Comparison of ENCODE assay signal across 25 cellular contexts in the genomic region with DNA sequence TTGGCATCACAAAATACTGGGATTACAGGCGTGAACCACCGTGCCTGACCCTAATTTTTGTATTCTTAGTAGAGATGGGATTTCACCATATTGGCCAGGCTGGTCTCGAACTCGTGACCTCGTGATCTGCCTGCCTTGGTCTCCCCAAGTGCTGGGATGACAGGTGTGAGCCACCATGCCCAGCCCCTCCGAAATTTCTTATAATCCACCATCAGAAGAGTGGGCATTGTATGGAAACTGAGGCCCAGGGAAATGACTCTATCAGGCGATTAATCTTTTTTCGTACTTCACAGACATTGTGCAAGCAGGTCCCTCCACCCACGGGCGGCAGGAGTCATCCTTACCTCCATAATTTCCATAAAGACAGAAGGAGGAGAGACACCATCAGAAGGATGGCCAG. TPM values are rescaled to one million over a fixed set of nuclear protein-coding genes. Genes with fewer than 3 reads are reported as not detected.
"Had no signal": no experiment of that assay in that cellular context is flagged by ENCODE, and none has a peak within 500 bp of the region (broad histone marks: within the 10 kb centered on the region; RNA-seq: fewer than 3 reads in every experiment).

No MANE protein-coding gene starts in this region.

- H3K27me3 ChIP-seq: cardiac muscle cell, left lung, SJSA1 had no signal

- H3K36me3 ChIP-seq: cardiac muscle cell, left lung, prostate gland, SJSA1, thoracic aorta, WERI-Rb-1 had no signal

- DNase-seq: activated CD8-positive, alpha-beta T cell treated with anti-CD3 and anti-CD28 coated beads for 36 hours; activated T-cell treated with anti-CD3 and anti-CD28 coated beads, Interleukin-2, amount 50 U/mL, for 72 hours; dorsolateral prefrontal cortex; foreskin melanocyte; glutamatergic neuron; hypothalamus; left lung; mammary epithelial cell; occipital lobe; right cardiac atrium; stimulated activated CD4-positive, alpha-beta T cell treated with anti-CD3 and anti-CD28 coated beads, Interleukin-15, amount 100 ng/mL, for 24 hours; stimulated activated CD4-positive, alpha-beta T cell treated with anti-CD3 and anti-CD28 coated beads, Interleukin-2, amount 100 ng/mL, for 48 hours; T-helper 2 cell; WERI-Rb-1 had no signal

- H3K36me3 Mint-ChIP-seq: activated naive CD8-positive, alpha-beta T cell had no signal

- H3K27me3 Mint-ChIP-seq: activated CD8-positive, alpha-beta T cell treated with anti-CD3 and anti-CD28 coated beads for 36 hours; activated naive CD8-positive, alpha-beta T cell had no signal

- H3K4me3 Mint-ChIP-seq: activated CD8-positive, alpha-beta T cell treated with anti-CD3 and anti-CD28 coated beads for 36 hours; activated naive CD8-positive, alpha-beta T cell; activated T-cell treated with anti-CD3 and anti-CD28 coated beads, Interleukin-2, amount 50 U/mL, for 72 hours; stimulated activated effector memory CD8-positive, alpha-beta T cell treated with anti-CD3 and anti-CD28 coated beads, Interleukin-12 subunit alpha, Interleukin-12 subunit beta, amount 100 ng/mL, for 72 hours had no signal

- ATAC-seq: activated CD8-positive, alpha-beta T cell treated with anti-CD3 and anti-CD28 coated beads for 36 hours; activated T-cell treated with anti-CD3 and anti-CD28 coated beads, Interleukin-2, amount 50 U/mL, for 72 hours; left lung; right cardiac atrium; stimulated activated effector memory CD8-positive, alpha-beta T cell treated with anti-CD3 and anti-CD28 coated beads, Interleukin-12 subunit alpha, Interleukin-12 subunit beta, amount 100 ng/mL, for 72 hours had no signal

- H3K9me3 ChIP-seq: left lung, prostate gland, thoracic aorta had no signal

- FAIRE-seq: keratinocyte had no signal

- H3K27ac ChIP-seq: cardiac muscle cell, dorsolateral prefrontal cortex, left lung, prostate gland, SJSA1, skin epidermis, thoracic aorta, WERI-Rb-1 had no signal

- H3K27ac Mint-ChIP-seq: activated CD8-positive, alpha-beta T cell treated with anti-CD3 and anti-CD28 coated beads for 36 hours; activated naive CD8-positive, alpha-beta T cell; activated T-cell treated with anti-CD3 and anti-CD28 coated beads, Interleukin-2, amount 50 U/mL, for 72 hours; stimulated activated effector memory CD8-positive, alpha-beta T cell treated with anti-CD3 and anti-CD28 coated beads, Interleukin-12 subunit alpha, Interleukin-12 subunit beta, amount 100 ng/mL, for 72 hours had no signal

- H3K4me1 ChIP-seq: left lung, prostate gland, SJSA1 had no signal

- H3K4me3 ChIP-seq: cardiac muscle cell, dorsolateral prefrontal cortex, left lung, prostate gland, SJSA1, skin epidermis, thoracic aorta had no signal

- H3K4me1 Mint-ChIP-seq: stimulated activated effector memory CD8-positive, alpha-beta T cell treated with anti-CD3 and anti-CD28 coated beads, Interleukin-12 subunit alpha, Interleukin-12 subunit beta, amount 100 ng/mL, for 72 hours had no signal

- H3K9me3 Mint-ChIP-seq: activated CD8-positive, alpha-beta T cell treated with anti-CD3 and anti-CD28 coated beads for 36 hours; activated T-cell treated with anti-CD3 and anti-CD28 coated beads, Interleukin-2, amount 50 U/mL, for 72 hours; stimulated activated effector memory CD8-positive, alpha-beta T cell treated with anti-CD3 and anti-CD28 coated beads, Interleukin-12 subunit alpha, Interleukin-12 subunit beta, amount 100 ng/mL, for 72 hours had no signal

RNA-seq across cellular contexts. Expression of gene CRLF2, which starts 16.0 kb away (rescaled TPM):
- total RNA-seq: cardiac muscle cell, chondrocyte, epithelial cell of proximal tubule, mammary epithelial cell, occipital lobe, prostate gland, right cardiac atrium, SJSA1 had no signal
- polyA plus RNA-seq: cardiac muscle cell, keratinocyte, mammary epithelial cell, neural cell, right cardiac atrium had no signal
